Comparison of ENCODE assay signal across 2 cellular contexts in the genomic region with DNA sequence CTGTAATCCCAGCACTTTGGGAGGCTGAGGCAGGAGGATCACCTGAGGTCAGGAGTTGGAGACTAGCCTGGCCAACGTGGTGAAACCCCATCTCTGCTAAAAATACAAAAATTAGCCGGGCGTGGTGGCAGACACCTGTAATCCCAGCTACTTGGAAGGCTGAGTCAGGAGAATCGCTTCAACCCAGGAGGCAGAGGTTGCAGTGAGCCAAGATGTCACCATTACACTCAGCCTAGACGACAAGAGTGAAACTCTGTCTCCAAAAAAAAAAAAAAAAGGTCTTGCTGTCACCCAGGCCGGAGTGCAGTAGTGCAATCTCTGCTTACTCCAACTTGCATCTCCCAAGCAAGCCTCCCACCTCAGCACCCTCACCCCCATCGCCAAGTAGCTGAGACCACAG. TPM values are rescaled to one million over a fixed set of nuclear protein-coding genes. Genes with fewer than 3 reads are reported as not detected.
"Had no signal": no experiment of that assay in that cellular context is flagged by ENCODE, and none has a peak within 500 bp of the region (broad histone marks: within the 10 kb centered on the region; RNA-seq: fewer than 3 reads in every experiment).

No MANE protein-coding gene starts in this region.

RNA-seq across cellular contexts. Expression of gene PKP2, which starts 3.2 kb away (rescaled TPM):
- total RNA-seq: OCI-LY7, RPMI7951 had no signal
